ENCODE assay signal across 24 cellular contexts in the genomic region with DNA sequence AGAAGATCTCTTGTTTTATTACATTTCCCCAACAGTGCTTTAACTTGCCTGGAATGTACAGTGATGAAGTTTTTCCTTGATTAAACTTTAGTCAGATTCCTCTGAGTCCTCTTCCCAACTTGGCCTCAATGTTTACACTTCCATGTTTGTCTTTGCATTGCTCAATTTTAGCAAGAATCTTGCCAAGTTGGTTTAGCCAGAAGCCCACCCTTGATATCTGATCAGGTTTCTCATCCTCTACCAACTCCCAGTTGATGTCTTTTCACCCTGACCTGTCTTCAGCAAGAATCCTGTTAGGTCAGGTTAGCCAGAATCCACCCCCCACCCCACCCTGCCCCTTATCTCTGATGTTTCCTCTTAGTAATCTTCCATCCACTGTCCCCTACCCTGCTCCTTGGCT.
"Had no signal": no experiment of that assay in that cellular context is flagged by ENCODE, and none has a peak within 500 bp of the region (broad histone marks: within the 10 kb centered on the region; RNA-seq: fewer than 3 reads in every experiment).

No MANE protein-coding gene starts in this region.

- H3K4me1 Mint-ChIP-seq: immature natural killer cell; nephron progenitor cell; stimulated activated naive B cell treated with anti-CD40 and anti-IgM and Interleukin-4, amounts not matched to agents 10 μg/mL and 1 μg/mL and 100 μg/mL, for 72 hours; stimulated activated naive CD8-positive, alpha-beta T cell treated with anti-CD3 and anti-CD28 coated beads, Interleukin-15, amount 100 ng/mL, for 72 hours had no signal

- H3K27ac ChIP-seq: esophagus squamous epithelium, gastroesophageal sphincter, left ventricle myocardium inferior, parathyroid adenoma, prostate gland, sigmoid colon, skin epidermis, testis, tibial nerve, upper lobe of right lung, vagina had no signal

- H3K4me3 ChIP-seq: esophagus squamous epithelium, gastroesophageal sphincter, left ventricle myocardium inferior, lung, prostate gland, sigmoid colon, skin epidermis, testis, tibial nerve, upper lobe of right lung, vagina had no signal

- H3K4me3 Mint-ChIP-seq: dendritic cell treated with granulocyte-macrophage colony-stimulating factor and Interleukin-4, amounts not matched to agents 40 ng/mL and 50 ng/mL, for 4 days; effector memory CD8-positive, alpha-beta T cell; immature natural killer cell; naive thymus-derived CD4-positive, alpha-beta T cell; nephron progenitor cell; stimulated activated naive B cell treated with anti-CD40 and anti-IgM and Interleukin-4, amounts not matched to agents 10 μg/mL and 1 μg/mL and 100 μg/mL, for 72 hours; stimulated activated naive CD8-positive, alpha-beta T cell treated with anti-CD3 and anti-CD28 coated beads, Interleukin-15, amount 100 ng/mL, for 72 hours had no signal

- H2AFZ ChIP-seq: parathyroid adenoma had no signal

- H3K27ac Mint-ChIP-seq: dendritic cell treated with granulocyte-macrophage colony-stimulating factor and Interleukin-4, amounts not matched to agents 40 ng/mL and 50 ng/mL, for 4 days; effector memory CD8-positive, alpha-beta T cell; naive thymus-derived CD4-positive, alpha-beta T cell; nephron progenitor cell; stimulated activated naive B cell treated with anti-CD40 and anti-IgM and Interleukin-4, amounts not matched to agents 10 μg/mL and 1 μg/mL and 100 μg/mL, for 72 hours; stimulated activated naive CD8-positive, alpha-beta T cell treated with anti-CD3 and anti-CD28 coated beads, Interleukin-15, amount 100 ng/mL, for 72 hours had no signal

- H3K27me3 ChIP-seq: esophagus squamous epithelium, gastroesophageal sphincter, sigmoid colon, testis, upper lobe of right lung, vagina had no signal

- H3K9me3 Mint-ChIP-seq: dendritic cell treated with granulocyte-macrophage colony-stimulating factor and Interleukin-4, amounts not matched to agents 40 ng/mL and 50 ng/mL, for 4 days; effector memory CD8-positive, alpha-beta T cell; immature natural killer cell; stimulated activated naive B cell treated with anti-CD40 and anti-IgM and Interleukin-4, amounts not matched to agents 10 μg/mL and 1 μg/mL and 100 μg/mL, for 72 hours had no signal

- H3K4me1 ChIP-seq: esophagus squamous epithelium, gastroesophageal sphincter, left ventricle myocardium inferior, parathyroid adenoma, prostate gland, sigmoid colon, testis, upper lobe of right lung, vagina had no signal

- H3K9ac ChIP-seq: parathyroid adenoma had no signal

- H3K79me2 ChIP-seq: parathyroid adenoma had no signal

- DNase-seq: effector memory CD8-positive, alpha-beta T cell; esophagus squamous epithelium; foreskin fibroblast; glutamatergic neuron; immature natural killer cell; left ventricle myocardium inferior; naive thymus-derived CD4-positive, alpha-beta T cell; nephron progenitor cell; retina; sigmoid colon; stimulated activated CD4-positive, alpha-beta T cell treated with anti-CD3 and anti-CD28 coated beads, Interleukin-2, amount 100 ng/mL, for 24 hours; stimulated activated CD4-positive, alpha-beta T cell treated with anti-CD3 and anti-CD28 coated beads, Interleukin-4, amount 100 ng/mL, for 4 hours; stimulated activated naive B cell treated with anti-CD40 and anti-IgM and Interleukin-4, amounts not matched to agents 10 μg/mL and 1 μg/mL and 100 μg/mL, for 72 hours; stimulated activated naive CD8-positive, alpha-beta T cell treated with anti-CD3 and anti-CD28 coated beads, Interleukin-15, amount 100 ng/mL, for 72 hours; testis; upper lobe of right lung had no signal

- H3K36me3 ChIP-seq: esophagus squamous epithelium, gastroesophageal sphincter, left ventricle myocardium inferior, prostate gland, sigmoid colon, tibial nerve, upper lobe of right lung, vagina had no signal

- ATAC-seq: effector memory CD8-positive, alpha-beta T cell; gastroesophageal sphincter; naive thymus-derived CD4-positive, alpha-beta T cell; stimulated activated naive B cell treated with anti-CD40 and anti-IgM and Interleukin-4, amounts not matched to agents 10 μg/mL and 1 μg/mL and 100 μg/mL, for 72 hours; stimulated activated naive CD8-positive, alpha-beta T cell treated with anti-CD3 and anti-CD28 coated beads, Interleukin-15, amount 100 ng/mL, for 72 hours; upper lobe of right lung had no signal

- H3K9me3 ChIP-seq: esophagus squamous epithelium, gastroesophageal sphincter, left ventricle myocardium inferior, prostate gland, sigmoid colon, testis, tibial nerve, upper lobe of right lung, vagina had no signal

- H3K27me3 Mint-ChIP-seq: dendritic cell treated with granulocyte-macrophage colony-stimulating factor and Interleukin-4, amounts not matched to agents 40 ng/mL and 50 ng/mL, for 4 days; effector memory CD8-positive, alpha-beta T cell; naive thymus-derived CD4-positive, alpha-beta T cell; stimulated activated naive CD8-positive, alpha-beta T cell treated with anti-CD3 and anti-CD28 coated beads, Interleukin-15, amount 100 ng/mL, for 72 hours had no signal

- H3K36me3 Mint-ChIP-seq: stimulated activated naive B cell treated with anti-CD40 and anti-IgM and Interleukin-4, amounts not matched to agents 10 μg/mL and 1 μg/mL and 100 μg/mL, for 72 hours had no signal
